In genomic region chr7:22296916-22297315, GRCh38 we compare ENCODE assay signal across 15 cellular contexts.
DNase-seq lines count a peak whose midpoint lies in the region; ATAC-seq and TF ChIP-seq lines count a peak whose summit lies in the region.
"Had no signal": no experiment of that assay in that cellular context is flagged by ENCODE, and none has a peak within 500 bp of the region (broad histone marks: within the 10 kb centered on the region; RNA-seq: fewer than 3 reads in every experiment).

No MANE protein-coding gene starts in this region.

- H3K9me3 ChIP-seq in ovary: no peaks in the 10 kb centered on the region

- no peaks in the 10 kb centered on the region for H3K36me3 ChIP-seq in ovary

- intact Hi-C loops in ovary (cut with DNase I): no loop called here

- peak; percentile 29 for TF ChIP-seq CTCF in astrocyte of the cerebellum (IDR thresholded peaks at IDR 0.05; ENCODE audit: low read depth, low read length, missing control alignments)
- no peak for TF ChIP-seq CTCF in ovary (IDR thresholded peaks at IDR 0.05)

- ATAC-seq in HG03196 (IDR thresholded peaks at IDR 0.05; ENCODE audit: unreplicated experiment) (no peak), GM19395 (IDR thresholded peaks at IDR 0.05; ENCODE audit: unreplicated experiment) (no peak), HG03439 (IDR thresholded peaks at IDR 0.05; ENCODE audit: unreplicated experiment) (no peak)

- TF ChIP-seq POLR2A in ovary (IDR thresholded peaks at IDR 0.05): no peak

- peak; percentile 30 for DNase-seq in ACHN
- peak; percentile 5 for DNase-seq in HCEC 1CT
- no peak for DNase-seq in astrocyte of the cerebellum (ENCODE audit: low read depth)
- peak; percentile 7 for DNase-seq in glomerular endothelial cell (ENCODE audit: extremely low read depth, low read depth, low spot score)
- DNase-seq in ovary: no peak
- DNase-seq: activated CD8-positive, alpha-beta memory T cell treated with anti-CD3 and anti-CD28 coated beads for 24 hours; activated naive CD4-positive, alpha-beta T cell treated with anti-CD3 and anti-CD28 coated beads, Interleukin-2, amount 50 U/mL, for 16 hours; effector CD4-positive, alpha-beta T cell; NCI-H1930; T-helper 2 cell had no signal

- no peak overlapping the region for H3K27ac ChIP-seq in ovary

- no peak for TF ChIP-seq EP300 in ovary (IDR thresholded peaks at IDR 0.05)

- H3K4me3 ChIP-seq in astrocyte of the cerebellum (ENCODE audit: low read depth, low read length): no peak overlapping the region
- no peak overlapping the region for H3K4me3 ChIP-seq in ovary
- H3K4me3 ChIP-seq: GM23338, skin epidermis had no signal

- H3K4me1 ChIP-seq in ovary (ENCODE audit: insufficient read depth): no peaks in the 10 kb centered on the region

- no peaks in the 10 kb centered on the region for H3K27me3 ChIP-seq in ovary

- in situ Hi-C loops in ACHN (cut with HindIII; ENCODE audit: low pct_ligation_motif_present, low pct_unique_long_range_greater_than_20kb, low sequenced_read_pairs): no loop called here
- in situ Hi-C loops in astrocyte of the cerebellum (cut with HindIII; ENCODE audit: low sequenced_read_pairs): no loop called here

Comparison
In these comparisons a context has a peak if more than half of its experiments do, and no peak if none do; other contexts are left out.
1. DNase-seq: peak in ACHN (single experiment), HCEC 1CT (single experiment) and glomerular endothelial cell (single experiment); none in astrocyte of the cerebellum (single experiment) and ovary (0 of 5).